29 cellular contexts compared by ENCODE assay signal in the genomic region with DNA sequence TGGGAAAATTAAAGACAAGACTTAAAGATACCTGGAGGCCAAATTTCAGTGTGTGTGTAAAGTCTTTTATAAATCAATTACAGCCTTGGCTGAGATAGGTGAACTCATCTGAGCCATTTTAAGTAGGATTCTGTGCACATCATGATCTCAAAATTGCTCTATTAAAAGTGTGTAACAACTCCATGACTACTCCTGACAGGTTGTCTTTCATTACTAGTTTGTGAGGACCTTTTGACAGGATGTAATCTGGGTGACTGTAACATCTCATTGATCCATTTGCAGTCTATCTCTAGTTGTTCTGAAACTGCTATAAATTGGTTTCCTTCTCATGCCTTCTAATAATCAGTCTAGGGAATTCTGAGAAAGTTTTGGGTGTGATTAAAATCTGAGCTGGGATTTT.
DNase-seq lines count a peak whose midpoint lies in the region; ATAC-seq and TF ChIP-seq lines count a peak whose summit lies in the region.
"Had no signal": no experiment of that assay in that cellular context is flagged by ENCODE, and none has a peak within 500 bp of the region (broad histone marks: within the 10 kb centered on the region; RNA-seq: fewer than 3 reads in every experiment).

No MANE protein-coding gene starts in this region.

- no peak overlapping the region for H3K27ac ChIP-seq in neural cell (ENCODE audit: low read length)
- H3K27ac ChIP-seq: 22Rv1; A549; BLaER1; BLaER1 treated with 17β-estradiol and CSF1 and Interleukin-3, amounts not matched to agents 10 nM and 100 nM; C4-2B had no signal

- H3K9me2 ChIP-seq in neural cell (ENCODE audit: insufficient read depth, low read length), result no peaks in the 10 kb centered on the region

- ATAC-seq in stimulated activated naive CD8-positive, alpha-beta T cell treated with anti-CD3 and anti-CD28 coated beads, Interleukin-15, Interleukin-2, amounts not matched to agents 100 U/mL and 50 U/mL, for 24 hours, result no peak
- ATAC-seq: A549; CD8-positive, alpha-beta T cell had no signal

- TF ChIP-seq CTCF in neural cell (IDR thresholded peaks at IDR 0.05; ENCODE audit: poor library complexity, severe bottlenecking), result no peak

- DNase-seq in putamen (ENCODE audit: low spot score) (peak; percentile 1), NCI-H1105 treated with DMSO at 0.1 percent for 48 hours (lab: John Stamatoyannopoulos, UW) (no peak)
- no peak for DNase-seq in stimulated activated naive CD8-positive, alpha-beta T cell treated with anti-CD3 and anti-CD28 coated beads, Interleukin-15, Interleukin-2, amounts not matched to agents 100 U/mL and 50 U/mL, for 24 hours
- DNase-seq: 8988T; ACHN; AML-193; BE2C; C1 segment of cervical spinal cord; Caco-2; Calu3; CD4-positive, alpha-beta memory T cell; CD4-positive, alpha-beta T cell; CD4-positive, CD25-positive, alpha-beta regulatory T cell; CD8-positive, alpha-beta memory T cell; CD8-positive, alpha-beta T cell; COR-L47; DMS 273 treated with DMSO at 0.1 percent for 48 hours; DMS153; DMS53; DMS79; DMS79 treated with DMSO at 0.1 percent for 48 hours; DND-41; EL had no signal

- no peak overlapping the region for H3K4me3 ChIP-seq in neural cell (ENCODE audit: low read length)
- H3K4me3 ChIP-seq: A549; BLaER1; BLaER1 treated with 17β-estradiol and CSF1 and Interleukin-3, amounts not matched to agents 10 nM and 100 nM had no signal

- H3K9me3 ChIP-seq in neural cell (ENCODE audit: low read length), result no peaks in the 10 kb centered on the region
- H3K9me3 ChIP-seq: A549, BE2C, BLaER1, Caco-2 had no signal

- no peak overlapping the region for H3K4me2 ChIP-seq in neural cell (ENCODE audit: low read length)
- H3K4me2 ChIP-seq: A549; BLaER1; BLaER1 treated with 17β-estradiol and CSF1 and Interleukin-3, amounts not matched to agents 10 nM and 100 nM had no signal

- no peak for TF ChIP-seq RAD21 in neural cell (conservative IDR thresholded peaks at IDR 0.05)

- no peaks in the 10 kb centered on the region for H3K79me2 ChIP-seq in neural cell (replicated peaks; ENCODE audit: insufficient read depth, low read length)

- no peaks in the 10 kb centered on the region for H4K20me1 ChIP-seq in neural cell (ENCODE audit: insufficient read depth)
- H4K20me1 ChIP-seq: BLaER1; BLaER1 treated with 17β-estradiol and CSF1 and Interleukin-3, amounts not matched to agents 10 nM and 100 nM had no signal

- H3K36me3 ChIP-seq in neural cell (ENCODE audit: insufficient read depth, low read length), result no peaks in the 10 kb centered on the region
- H3K36me3 ChIP-seq: BE2C; BLaER1; BLaER1 treated with 17β-estradiol and CSF1 and Interleukin-3, amounts not matched to agents 10 nM and 100 nM had no signal

- no peak overlapping the region for H3K9ac ChIP-seq in neural cell (ENCODE audit: low read length)
- H3K9ac ChIP-seq: BLaER1; BLaER1 treated with 17β-estradiol and CSF1 and Interleukin-3, amounts not matched to agents 10 nM and 100 nM had no signal

- H3K27me3 ChIP-seq in neural cell (ENCODE audit: insufficient read depth, low read depth, low read length), result no peaks in the 10 kb centered on the region
- H3K27me3 ChIP-seq: BE2C; BLaER1; BLaER1 treated with 17β-estradiol and CSF1 and Interleukin-3, amounts not matched to agents 10 nM and 100 nM had no signal

- peak; percentile 97 for TF ChIP-seq EP300 in neural cell (conservative IDR thresholded peaks at IDR 0.05; ENCODE audit: poor library complexity, severe bottlenecking)

- no peaks in the 10 kb centered on the region for H3F3A ChIP-seq in neural cell (ENCODE audit: insufficient read depth, low read length, poor library complexity, severe bottlenecking)

- no peak overlapping the region for H2AFZ ChIP-seq in neural cell (ENCODE audit: low read depth, low read length)

TF ChIP-seq in neural cell, 6 proteins besides CTCF, POLR2A, EP300 and RAD21:
- TF ChIP-seq POLR2AphosphoS5 (IDR thresholded peaks at IDR 0.05) (peak; percentile 90), SMC3 (conservative IDR thresholded peaks at IDR 0.05; ENCODE audit: poor library complexity) (no peak)
- TF ChIP-seq, protein P1, sequence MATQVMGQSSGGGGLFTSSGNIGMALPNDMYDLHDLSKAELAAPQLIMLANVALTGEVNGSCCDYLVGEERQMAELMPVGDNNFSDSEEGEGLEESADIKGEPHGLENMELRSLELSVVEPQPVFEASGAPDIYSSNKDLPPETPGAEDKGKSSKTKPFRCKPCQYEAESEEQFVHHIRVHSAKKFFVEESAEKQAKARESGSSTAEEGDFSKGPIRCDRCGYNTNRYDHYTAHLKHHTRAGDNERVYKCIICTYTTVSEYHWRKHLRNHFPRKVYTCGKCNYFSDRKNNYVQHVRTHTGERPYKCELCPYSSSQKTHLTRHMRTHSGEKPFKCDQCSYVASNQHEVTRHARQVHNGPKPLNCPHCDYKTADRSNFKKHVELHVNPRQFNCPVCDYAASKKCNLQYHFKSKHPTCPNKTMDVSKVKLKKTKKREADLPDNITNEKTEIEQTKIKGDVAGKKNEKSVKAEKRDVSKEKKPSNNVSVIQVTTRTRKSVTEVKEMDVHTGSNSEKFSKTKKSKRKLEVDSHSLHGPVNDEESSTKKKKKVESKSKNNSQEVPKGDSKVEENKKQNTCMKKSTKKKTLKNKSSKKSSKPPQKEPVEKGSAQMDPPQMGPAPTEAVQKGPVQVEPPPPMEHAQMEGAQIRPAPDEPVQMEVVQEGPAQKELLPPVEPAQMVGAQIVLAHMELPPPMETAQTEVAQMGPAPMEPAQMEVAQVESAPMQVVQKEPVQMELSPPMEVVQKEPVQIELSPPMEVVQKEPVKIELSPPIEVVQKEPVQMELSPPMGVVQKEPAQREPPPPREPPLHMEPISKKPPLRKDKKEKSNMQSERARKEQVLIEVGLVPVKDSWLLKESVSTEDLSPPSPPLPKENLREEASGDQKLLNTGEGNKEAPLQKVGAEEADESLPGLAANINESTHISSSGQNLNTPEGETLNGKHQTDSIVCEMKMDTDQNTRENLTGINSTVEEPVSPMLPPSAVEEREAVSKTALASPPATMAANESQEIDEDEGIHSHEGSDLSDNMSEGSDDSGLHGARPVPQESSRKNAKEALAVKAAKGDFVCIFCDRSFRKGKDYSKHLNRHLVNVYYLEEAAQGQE (IDR thresholded peaks at IDR 0.05; ENCODE audit: borderline replicate concordance), result peak; percentile 33
